Comparison of ENCODE assay signal across 10 cellular contexts in the genomic region with DNA sequence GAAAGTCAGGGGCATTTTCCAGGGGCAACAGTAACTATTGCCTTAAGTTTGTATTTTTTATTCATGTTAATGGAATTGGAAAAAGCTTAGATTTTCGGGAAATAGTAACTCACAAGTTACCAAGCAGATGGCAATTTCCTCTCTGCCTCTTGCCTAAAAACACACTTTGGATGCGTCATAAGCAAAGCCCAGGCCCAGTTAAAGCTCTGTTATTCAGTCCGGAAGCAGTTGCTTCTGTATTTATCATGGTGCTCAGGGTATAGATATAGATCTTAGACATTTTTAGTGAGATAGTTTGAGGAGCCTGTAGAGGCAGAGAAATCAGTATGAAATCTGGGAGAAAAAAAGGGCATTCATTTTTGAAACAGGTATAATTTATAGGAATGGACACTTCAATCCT.
"Had no signal": no experiment of that assay in that cellular context is flagged by ENCODE, and none has a peak within 500 bp of the region (broad histone marks: within the 10 kb centered on the region; RNA-seq: fewer than 3 reads in every experiment).

No MANE protein-coding gene starts in this region.

- H3K36me3 ChIP-seq: HAP-1 had no signal

- H3K4me2 ChIP-seq: GM23338 had no signal

- DNase-seq: H7, HFFc6, IMR-90, KG1 had no signal

- H2AFZ ChIP-seq: GM23338 had no signal

- H3K4me1 ChIP-seq: HAP-1 had no signal

- H3K27ac ChIP-seq: HL-60 had no signal

- H3K4me3 ChIP-seq: GM23338, HAP-1, K562 had no signal

- FAIRE-seq: H1, HTR-8/SVneo, K562 had no signal

- H3K9me3 ChIP-seq: HAP-1 had no signal
